Comparison of ENCODE assay signal across 13 cellular contexts in genomic region chr12:131218291-131219172, GRCh38.
DNase-seq lines count a peak whose midpoint lies in the region; ATAC-seq and TF ChIP-seq lines count a peak whose summit lies in the region.
"Had no signal": no experiment of that assay in that cellular context is flagged by ENCODE, and none has a peak within 500 bp of the region (broad histone marks: within the 10 kb centered on the region; RNA-seq: fewer than 3 reads in every experiment).

No MANE protein-coding gene starts in this region.

- TF ChIP-seq CTCF in hepatocyte (IDR thresholded peaks at IDR 0.05; ENCODE audit: poor library complexity) = no peak
- no peak for TF ChIP-seq CTCF in transverse colon (IDR thresholded peaks at IDR 0.05)
- no peak for TF ChIP-seq CTCF in omental fat pad (IDR thresholded peaks at IDR 0.05)

- H3K27me3 ChIP-seq in HUES64 (ENCODE audit: insufficient read depth, low read length) (no peaks in the 10 kb centered on the region), hepatocyte (no peaks in the 10 kb centered on the region), transverse colon (peaks cover 31% of the 10 kb centered on the region), MG63 (no peaks in the 10 kb centered on the region)

- H3K4me1 ChIP-seq in HUES64 (ENCODE audit: insufficient read depth, low read length) (peaks cover 14% of the 10 kb centered on the region), hepatocyte (ENCODE audit: insufficient read depth) (peaks cover 4% of the 10 kb centered on the region), transverse colon (peaks cover 0 to 9% (median 6%) of the 10 kb centered on the region in 4 donors)

- DNase-seq in NCI-H2227 (lab: John Stamatoyannopoulos, UW; ENCODE audit: unreplicated experiment) = peak; percentile 12
- no peak for DNase-seq in NCI-H2227 treated with DMSO at 0.1 percent for 48 hours (lab: John Stamatoyannopoulos, UW)
- DNase-seq in hepatocyte (ENCODE audit: low spot score) = no peak
- peak; percentile 32 for DNase-seq in transverse colon
- DNase-seq in DMS153 treated with DMSO at 0.1 percent for 48 hours (lab: John Stamatoyannopoulos, UW; ENCODE audit: unreplicated experiment) = no peak
- no peak for DNase-seq in omental fat pad (ENCODE audit: low spot score)
- DNase-seq in MG63 = no peak
- DNase-seq: activated CD4-positive, CD25-positive, alpha-beta regulatory T cell treated with anti-CD3 and anti-CD28 coated beads, Interleukin-2, amount 50 U/mL, for 72 hours; activated naive CD4-positive, alpha-beta T cell treated with anti-CD3 and anti-CD28 coated beads for 36 hours; GDM1; NCI-H1092 had no signal

- H3K9me3 ChIP-seq in HUES64 (ENCODE audit: insufficient read depth, low read depth, low read length) (no peaks in the 10 kb centered on the region), hepatocyte (ENCODE audit: low read depth) (no peaks in the 10 kb centered on the region), transverse colon (no peaks in the 10 kb centered on the region), MG63 (no peaks in the 10 kb centered on the region)

- H3K4me3 ChIP-seq in HUES64 (ENCODE audit: low read length) = no peak overlapping the region
- H3K4me3 ChIP-seq in hepatocyte = no peak overlapping the region
- H3K4me3 ChIP-seq in transverse colon = no peak overlapping the region
- H3K4me3 ChIP-seq in MG63 = no peak overlapping the region

- H3K9me2 ChIP-seq in hepatocyte (replicated peaks; ENCODE audit: insufficient read depth) = no peaks in the 10 kb centered on the region

- 36% methylated on average over 25 of the region's 25 CpGs for WGBS in HUES64
- 51% methylated on average over 25 of the region's 25 CpGs for WGBS in hepatocyte (ENCODE audit: low lambda C conversion rate, missing lambda C conversion rate)
- WGBS in transverse colon (ENCODE audit: low coverage in 1 of 2), 2 donors = 41 to 70% methylated on average over 2 to 25 of the region's 25 CpGs

- no peaks in the 10 kb centered on the region for H3K79me2 ChIP-seq in hepatocyte

- H3K27ac ChIP-seq in HUES64 (ENCODE audit: low read depth, low read length) = no peak overlapping the region
- peak overlapping the region; percentile 36 for H3K27ac ChIP-seq in hepatocyte
- peak overlapping the region in 1 of 4 donors; percentile 12 for H3K27ac ChIP-seq in transverse colon
- H3K27ac ChIP-seq: 22Rv1 had no signal

- peak overlapping the region; percentile 20 for H2AFZ ChIP-seq in hepatocyte

- H3K36me3 ChIP-seq in HUES64 (ENCODE audit: insufficient read depth, low read length) (no peaks in the 10 kb centered on the region), hepatocyte (replicated peaks; ENCODE audit: insufficient read depth, low read depth) (no peaks in the 10 kb centered on the region), transverse colon (no peaks in the 10 kb centered on the region), MG63 (no peaks in the 10 kb centered on the region)

- no peak for TF ChIP-seq EP300 in transverse colon (IDR thresholded peaks at IDR 0.05; ENCODE audit: low read depth)

- no peaks in the 10 kb centered on the region for H4K20me1 ChIP-seq in hepatocyte (ENCODE audit: insufficient read depth, poor library complexity, severe bottlenecking)

- TF ChIP-seq POLR2A in transverse colon (IDR thresholded peaks at IDR 0.05) = no peak

- peak overlapping the region; percentile 44; the same call in 1 of the 2 replicates for H3K9ac ChIP-seq in HUES64 (ENCODE audit: low read depth, low read length)

- in situ Hi-C loops in transverse colon (cut with MboI; ENCODE audit: low pct_ligation_motif_present in 1 of 4, low pct_unique_long_range_greater_than_20kb in 1 of 4, low sequenced_read_pairs in 3 of 4) = no loop called here

- intact Hi-C loops in transverse colon (cut with DNase I; ENCODE audit: low total_unique reads) = no loop called here

- peak overlapping the region; percentile 39 for H3K4me2 ChIP-seq in hepatocyte

- ATAC-seq in omental fat pad (ENCODE audit: low FRiP score) = no peak

Comparison
In these comparisons a context has a peak if more than half of its experiments do, and no peak if none do; other contexts are left out.
1. DNase-seq: peak in NCI-H2227 (single experiment) and transverse colon (single experiment); none in NCI-H2227 treated with DMSO at 0.1 percent for 48 hours (single experiment), hepatocyte (single experiment), DMS153 treated with DMSO at 0.1 percent for 48 hours (single experiment), omental fat pad (single experiment) and MG63 (single experiment).